Comparison of ENCODE assay signal across 9 cellular contexts in genomic region chr10:80500572-80501380, GRCh38. TPM values are rescaled to one million over a fixed set of nuclear protein-coding genes. Genes with fewer than 3 reads are reported as not detected.
DNase-seq lines count a peak whose midpoint lies in the region; ATAC-seq lines count a peak whose summit lies in the region.
"Had no signal": no experiment of that assay in that cellular context is flagged by ENCODE, and none has a peak within 500 bp of the region (broad histone marks: within the 10 kb centered on the region; RNA-seq: fewer than 3 reads in every experiment).

No MANE protein-coding gene starts in this region.

- H3K9me3 Mint-ChIP-seq in naive thymus-derived CD8-positive, alpha-beta T cell, result peaks cover 0 to 10% (median 2%) of the 10 kb centered on the region in 9 donors

- peak; percentile 72 for DNase-seq in activated CD4-positive, alpha-beta T cell treated with anti-CD3 and anti-CD28 coated beads for 48 hours
- no peak for DNase-seq in activated CD4-positive, alpha-beta T cell treated with anti-CD3 and anti-CD28 coated beads for 1 hour
- peak; percentile 47 to 50 for DNase-seq in Kasumi-1 (lab: John Stamatoyannopoulos, UW)
- no peak for DNase-seq in caudate nucleus (lab: John Stamatoyannopoulos, UW)
- peak in 6 of 10 donors; percentile 31 to 68 (median 42) for DNase-seq in naive thymus-derived CD8-positive, alpha-beta T cell
- DNase-seq in dedifferentiated amniotic fluid mesenchymal stem cell (ENCODE audit: extremely low spot score), result no peak
- DNase-seq in GM03348 (ENCODE audit: low spot score), result no peak
- no peak for DNase-seq in UCSD-AML1 (lab: John Stamatoyannopoulos, UW; ENCODE audit: unreplicated experiment)

- peak overlapping the region; percentile 74 for H3K27ac ChIP-seq in caudate nucleus (ENCODE audit: low read depth, low read length)

- H3K27ac Mint-ChIP-seq in naive thymus-derived CD8-positive, alpha-beta T cell, result peak overlapping the region; percentile 87 to 98 (median 95)

- H3K27me3 Mint-ChIP-seq in naive thymus-derived CD8-positive, alpha-beta T cell, result no peaks in the 10 kb centered on the region

- peaks cover 8 to 43% (median 19%) of the 10 kb centered on the region in 3 donors for H3K36me3 Mint-ChIP-seq in naive thymus-derived CD8-positive, alpha-beta T cell

- peak; percentile 56 to 74 for ATAC-seq in naive thymus-derived CD8-positive, alpha-beta T cell

- H3K4me1 Mint-ChIP-seq in naive thymus-derived CD8-positive, alpha-beta T cell, result peaks cover 71 to 99% (median 96%) of the 10 kb centered on the region in 4 donors

- POLR2A ChIA-PET in naive thymus-derived CD8-positive, alpha-beta T cell (lab: Charles Lee), result interaction anchor here (1.2 to 20.6 kb wide), 5 partner anchors 9 to 41 kb away, joined by 5 to 914 read pairs (median 8); partner anchors contain the start of gene TSPAN14

- peak overlapping the region; percentile 64 to 87 (median 84) for H3K4me3 Mint-ChIP-seq in naive thymus-derived CD8-positive, alpha-beta T cell

RNA-seq across cellular contexts. Expression of gene SH2D4B, which starts 36.9 kb away (rescaled TPM):
- total RNA-seq in naive thymus-derived CD8-positive, alpha-beta T cell, result under 1 TPM; 0.11 to 0.36 TPM
- polyA plus RNA-seq in naive thymus-derived CD8-positive, alpha-beta T cell, result not detected
- polyA plus RNA-seq: BJ had no signal

RNA-seq across cellular contexts. Expression of gene TSPAN14, which starts 46.7 kb away (rescaled TPM):
- 100 to 1,000 TPM; 163 to 165 TPM for total RNA-seq in naive thymus-derived CD8-positive, alpha-beta T cell
- 100 to 1,000 TPM; 152 to 293 (median 155) TPM for polyA plus RNA-seq in naive thymus-derived CD8-positive, alpha-beta T cell

Comparison
In these comparisons a context has a peak if more than half of its experiments do, and no peak if none do; other contexts are left out.
1. DNase-seq: peak in activated CD4-positive, alpha-beta T cell treated with anti-CD3 and anti-CD28 coated beads for 48 hours (single experiment), Kasumi-1 (2 of 2) and naive thymus-derived CD8-positive, alpha-beta T cell (6 of 10); none in activated CD4-positive, alpha-beta T cell treated with anti-CD3 and anti-CD28 coated beads for 1 hour (single experiment), caudate nucleus (0 of 61), dedifferentiated amniotic fluid mesenchymal stem cell (single experiment), GM03348 (single experiment) and UCSD-AML1 (single experiment).